Comparison of ENCODE assay signal across 8 cellular contexts in the genomic region with DNA sequence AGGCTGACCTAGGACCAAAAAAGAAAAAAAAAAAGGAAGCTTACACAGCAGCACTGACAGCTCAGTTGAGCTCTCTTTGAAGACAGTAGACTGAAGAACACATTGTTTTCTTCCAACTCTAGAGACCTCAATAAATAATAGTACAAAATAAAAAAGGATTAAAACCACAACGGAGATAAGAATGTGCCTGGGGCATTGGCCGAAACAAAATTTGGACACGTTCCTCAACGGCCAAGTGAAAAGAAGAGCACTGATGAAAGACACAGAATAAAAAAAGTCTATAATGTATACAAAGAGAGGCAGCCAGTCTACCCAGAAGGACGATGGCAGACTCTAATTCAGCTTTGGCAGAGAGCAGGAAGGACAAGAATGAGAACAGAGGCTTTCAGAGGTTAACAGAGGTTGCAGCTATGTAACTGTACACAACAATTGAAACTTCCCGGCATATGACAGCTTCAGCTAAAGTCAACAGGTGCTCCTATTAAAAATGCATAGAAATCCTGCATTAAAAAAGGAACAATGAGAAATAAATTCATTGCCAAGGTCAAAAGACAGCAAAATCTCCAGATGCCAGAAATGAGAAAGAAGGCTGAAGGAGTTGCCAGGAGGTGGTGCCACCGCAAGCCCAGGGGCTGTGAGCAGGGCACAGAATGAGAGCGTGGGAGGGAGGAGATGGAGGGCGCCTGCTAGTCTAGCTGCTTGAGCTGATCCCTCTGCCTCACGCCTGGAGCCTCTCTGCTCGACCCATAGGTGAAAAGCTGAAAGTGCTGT.
DNase-seq lines count a peak whose midpoint lies in the region; ATAC-seq and TF ChIP-seq lines count a peak whose summit lies in the region.
"Had no signal": no experiment of that assay in that cellular context is flagged by ENCODE, and none has a peak within 500 bp of the region (broad histone marks: within the 10 kb centered on the region; RNA-seq: fewer than 3 reads in every experiment).

No MANE protein-coding gene starts in this region.

- H3K9me3 ChIP-seq in psoas muscle = no peaks in the 10 kb centered on the region
- H3K9me3 ChIP-seq in lower lobe of right lung = no peaks in the 10 kb centered on the region
- H3K9me3 ChIP-seq: mucosa of descending colon had no signal

- intact Hi-C loops in psoas muscle (cut with DNase I) (no loop called here), lower lobe of right lung (cut with DNase I) (no loop called here)

- 33 to 46% (median 37%) methylated on average over 11 of the region's 11 CpGs for WGBS in psoas muscle, 3 donors

- ATAC-seq in esophagus mucosa = peak; percentile 63
- ATAC-seq in psoas muscle = peak; percentile 39 to 70 (median 61)
- ATAC-seq in lower lobe of right lung = no peak
- ATAC-seq: mucosa of descending colon had no signal

- TF ChIP-seq CTCF in psoas muscle (IDR thresholded peaks at IDR 0.05) (no peak), lower lobe of right lung (IDR thresholded peaks at IDR 0.05) (no peak), GM13976 (IDR thresholded peaks at IDR 0.05; ENCODE audit: borderline replicate concordance, control extremely low read depth, extremely low read depth, insufficient read depth, missing control alignments) (no peak)

- H3K4me1 ChIP-seq in psoas muscle (peaks cover 15% of the 10 kb centered on the region), lower lobe of right lung (peaks cover 15% of the 10 kb centered on the region)

- peak; percentile 12 for DNase-seq in EL
- DNase-seq in RPMI7951 (ENCODE audit: low read depth) = peak; percentile 69
- no peak for DNase-seq in psoas muscle
- DNase-seq in lower lobe of right lung = no peak
- no peak for DNase-seq in GDM1 (lab: John Stamatoyannopoulos, UW)
- DNase-seq in GM13976 (ENCODE audit: low spot score) = no peak
- DNase-seq: mucosa of descending colon had no signal

- H3K4me3 ChIP-seq in psoas muscle (no peak overlapping the region), lower lobe of right lung (no peak overlapping the region)
- H3K4me3 ChIP-seq: mucosa of descending colon had no signal

- in situ Hi-C loops in GM13976 (cut with MboI; ENCODE audit: low sequenced_read_pairs, unreplicated experiment) = no loop called here

- H3K27me3 ChIP-seq in psoas muscle (ENCODE audit: insufficient read depth in 3 of 3, low read length in 2 of 3) (no peaks in the 10 kb centered on the region), lower lobe of right lung (ENCODE audit: low read depth) (no peaks in the 10 kb centered on the region)

- no peaks in the 10 kb centered on the region for H3K36me3 ChIP-seq in psoas muscle (ENCODE audit: insufficient read depth in 1 of 2, low read depth in 1 of 2)
- H3K36me3 ChIP-seq in lower lobe of right lung = no peaks in the 10 kb centered on the region

- H3K27ac ChIP-seq in psoas muscle = no peak overlapping the region
- no peak overlapping the region for H3K27ac ChIP-seq in lower lobe of right lung

Comparison
In these comparisons a context has a peak if more than half of its experiments do, and no peak if none do; other contexts are left out.
1. DNase-seq: peak in EL (single experiment) and RPMI7951 (single experiment); none in psoas muscle (0 of 2), lower lobe of right lung (single experiment), GDM1 (single experiment) and GM13976 (single experiment).
2. ATAC-seq: peak in esophagus mucosa (single experiment) and psoas muscle (4 of 4); none in lower lobe of right lung (0 of 2).